Comparison of ENCODE assay signal across 8 cellular contexts in the genomic region with DNA sequence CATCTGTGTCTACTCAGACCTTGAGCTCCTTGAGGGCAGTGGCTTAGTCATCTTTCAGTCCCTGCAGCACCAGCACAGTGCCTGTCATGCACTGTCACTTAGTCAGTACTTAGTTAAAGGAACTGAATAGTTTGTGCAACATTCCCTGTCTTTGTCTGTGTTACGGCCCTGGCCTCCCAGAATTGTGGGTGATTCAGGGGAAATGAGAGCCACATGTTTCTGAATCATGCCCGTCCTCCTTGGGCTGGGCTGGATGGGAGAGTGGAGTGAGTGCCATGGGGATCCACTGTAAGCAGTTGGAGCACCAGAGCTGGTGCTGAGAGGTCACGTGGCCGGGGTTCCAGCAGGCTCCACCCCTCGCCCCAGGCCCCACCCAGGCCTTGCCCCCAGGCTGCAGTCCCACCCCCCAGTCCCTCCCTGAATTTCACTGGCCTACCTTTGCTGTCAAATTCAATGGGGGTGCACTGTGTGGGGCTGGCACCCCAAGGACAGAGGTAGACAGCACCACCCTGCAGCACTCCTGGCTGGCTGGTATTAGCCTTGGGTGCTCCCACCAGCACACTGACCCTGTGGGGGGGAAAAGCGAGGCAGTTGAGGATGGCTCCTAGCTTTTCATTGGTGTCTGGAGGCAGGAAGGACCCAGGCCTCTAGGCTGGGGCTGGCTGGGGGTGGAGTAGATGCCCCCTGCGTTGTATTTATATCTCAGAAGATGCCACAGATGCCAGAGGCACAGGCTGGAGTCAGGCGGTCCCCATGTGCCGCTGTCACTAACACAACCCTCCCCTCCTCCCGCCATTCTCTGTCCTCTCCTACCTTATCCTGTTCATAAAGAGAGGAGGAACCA.
DNase-seq lines count a peak whose midpoint lies in the region; ATAC-seq and TF ChIP-seq lines count a peak whose summit lies in the region.

No MANE protein-coding gene starts in this region.

- H3K4me2 ChIP-seq in MM.1S (ENCODE audit: low read depth, low read length): no peak overlapping the region

- no peaks in the 10 kb centered on the region for H3K9me2 ChIP-seq in MM.1S (replicated peaks; ENCODE audit: insufficient read depth, low read length)

- no peaks in the 10 kb centered on the region for H3F3A ChIP-seq in MM.1S (ENCODE audit: insufficient read depth, low read length)

- no peaks in the 10 kb centered on the region for H3K79me2 ChIP-seq in MM.1S (ENCODE audit: low read length)

- H3K36me3 ChIP-seq in neutrophil (peaks cover 49% of the 10 kb centered on the region), MM.1S (replicated peaks; ENCODE audit: insufficient read depth, low read length) (no peaks in the 10 kb centered on the region)

- H4K20me1 ChIP-seq in MM.1S (ENCODE audit: insufficient read depth, low read length): no peaks in the 10 kb centered on the region

- H3K9me3 ChIP-seq in neutrophil (no peaks in the 10 kb centered on the region), MM.1S (replicated peaks; ENCODE audit: insufficient read depth, low read length) (no peaks in the 10 kb centered on the region)

- H3K4me3 ChIP-seq in epithelial cell of esophagus (ENCODE audit: low read length): no peak overlapping the region
- H3K4me3 ChIP-seq in neutrophil (ENCODE audit: low read depth in 1 of 2, low read length in 1 of 2): peak overlapping the region; percentile 69 to 94
- no peak overlapping the region for H3K4me3 ChIP-seq in MM.1S (ENCODE audit: low read length)

- peak; percentile 69 for DNase-seq in activated CD4-positive, alpha-beta T cell treated with anti-CD3 and anti-CD28 coated beads, Interleukin-2, amount 50 U/mL, for 1 hour
- DNase-seq in epithelial cell of esophagus (ENCODE audit: low read depth) (peak; percentile 99), MM.1S (no peak), D341Med (ENCODE audit: low spot score) (no peak), NCI-H146 (lab: John Stamatoyannopoulos, UW) (no peak)

- H3K27me3 ChIP-seq in neutrophil (no peaks in the 10 kb centered on the region), MM.1S (replicated peaks; ENCODE audit: insufficient read depth, low read length) (no peaks in the 10 kb centered on the region)

- no peak for TF ChIP-seq EP300 in Ishikawa (IDR thresholded peaks at IDR 0.05; ENCODE audit: borderline replicate concordance)

- H3K9ac ChIP-seq in MM.1S (ENCODE audit: low read length): no peak overlapping the region

- H2AFZ ChIP-seq in MM.1S (ENCODE audit: low read length): no peak overlapping the region

- TF ChIP-seq RAD21 in Ishikawa (IDR thresholded peaks at IDR 0.05; ENCODE audit: low read depth): no peak

- ATAC-seq in HG03135 (IDR thresholded peaks at IDR 0.05; ENCODE audit: unreplicated experiment): no peak

- H3K4me1 ChIP-seq in neutrophil (ENCODE audit: control insufficient read depth in 1 of 2, insufficient read depth in 1 of 2, low read depth in 1 of 2, low read length in 1 of 2) (peaks cover 71 to 74% of the 10 kb centered on the region in 2 experiments), MM.1S (ENCODE audit: low read length) (peaks cover 17% of the 10 kb centered on the region)

- peak overlapping the region; percentile 100 for H3K27ac ChIP-seq in neutrophil
- no peak overlapping the region for H3K27ac ChIP-seq in MM.1S (ENCODE audit: low read length)

- TF ChIP-seq CTCF in epithelial cell of esophagus (IDR thresholded peaks at IDR 0.05; ENCODE audit: insufficient read depth, low read depth, low read length, missing control alignments) (no peak), neutrophil (IDR thresholded peaks at IDR 0.05) (no peak), MM.1S (IDR thresholded peaks at IDR 0.05; ENCODE audit: low read length) (no peak)

TF ChIP-seq in Ishikawa, 13 proteins besides CTCF, POLR2A, EP300 and RAD21:
- TF ChIP-seq NFIC (IDR thresholded peaks at IDR 0.05) (no peak), TEAD4 (IDR thresholded peaks at IDR 0.05) (no peak), TAF1 (IDR thresholded peaks at IDR 0.05; ENCODE audit: low read depth) (no peak), EGR1 (IDR thresholded peaks at IDR 0.05) (no peak), YY1 (IDR thresholded peaks at IDR 0.05; ENCODE audit: low read depth) (no peak), CREB1 (IDR thresholded peaks at IDR 0.05; ENCODE audit: low read depth) (no peak)
- TF ChIP-seq, protein P1, sequence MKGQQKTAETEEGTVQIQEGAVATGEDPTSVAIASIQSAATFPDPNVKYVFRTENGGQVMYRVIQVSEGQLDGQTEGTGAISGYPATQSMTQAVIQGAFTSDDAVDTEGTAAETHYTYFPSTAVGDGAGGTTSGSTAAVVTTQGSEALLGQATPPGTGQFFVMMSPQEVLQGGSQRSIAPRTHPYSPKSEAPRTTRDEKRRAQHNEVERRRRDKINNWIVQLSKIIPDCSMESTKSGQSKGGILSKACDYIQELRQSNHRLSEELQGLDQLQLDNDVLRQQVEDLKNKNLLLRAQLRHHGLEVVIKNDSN (IDR thresholded peaks at IDR 0.05): peak; percentile 90
- TF ChIP-seq, protein P2, sequence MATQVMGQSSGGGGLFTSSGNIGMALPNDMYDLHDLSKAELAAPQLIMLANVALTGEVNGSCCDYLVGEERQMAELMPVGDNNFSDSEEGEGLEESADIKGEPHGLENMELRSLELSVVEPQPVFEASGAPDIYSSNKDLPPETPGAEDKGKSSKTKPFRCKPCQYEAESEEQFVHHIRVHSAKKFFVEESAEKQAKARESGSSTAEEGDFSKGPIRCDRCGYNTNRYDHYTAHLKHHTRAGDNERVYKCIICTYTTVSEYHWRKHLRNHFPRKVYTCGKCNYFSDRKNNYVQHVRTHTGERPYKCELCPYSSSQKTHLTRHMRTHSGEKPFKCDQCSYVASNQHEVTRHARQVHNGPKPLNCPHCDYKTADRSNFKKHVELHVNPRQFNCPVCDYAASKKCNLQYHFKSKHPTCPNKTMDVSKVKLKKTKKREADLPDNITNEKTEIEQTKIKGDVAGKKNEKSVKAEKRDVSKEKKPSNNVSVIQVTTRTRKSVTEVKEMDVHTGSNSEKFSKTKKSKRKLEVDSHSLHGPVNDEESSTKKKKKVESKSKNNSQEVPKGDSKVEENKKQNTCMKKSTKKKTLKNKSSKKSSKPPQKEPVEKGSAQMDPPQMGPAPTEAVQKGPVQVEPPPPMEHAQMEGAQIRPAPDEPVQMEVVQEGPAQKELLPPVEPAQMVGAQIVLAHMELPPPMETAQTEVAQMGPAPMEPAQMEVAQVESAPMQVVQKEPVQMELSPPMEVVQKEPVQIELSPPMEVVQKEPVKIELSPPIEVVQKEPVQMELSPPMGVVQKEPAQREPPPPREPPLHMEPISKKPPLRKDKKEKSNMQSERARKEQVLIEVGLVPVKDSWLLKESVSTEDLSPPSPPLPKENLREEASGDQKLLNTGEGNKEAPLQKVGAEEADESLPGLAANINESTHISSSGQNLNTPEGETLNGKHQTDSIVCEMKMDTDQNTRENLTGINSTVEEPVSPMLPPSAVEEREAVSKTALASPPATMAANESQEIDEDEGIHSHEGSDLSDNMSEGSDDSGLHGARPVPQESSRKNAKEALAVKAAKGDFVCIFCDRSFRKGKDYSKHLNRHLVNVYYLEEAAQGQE (IDR thresholded peaks at IDR 0.05; ENCODE audit: low read depth): no peak

Comparison
In these comparisons a context has a peak if more than half of its experiments do, and no peak if none do; other contexts are left out.
1. DNase-seq: peak in activated CD4-positive, alpha-beta T cell treated with anti-CD3 and anti-CD28 coated beads, Interleukin-2, amount 50 U/mL, for 1 hour (single experiment) and epithelial cell of esophagus (single experiment); none in MM.1S (single experiment), D341Med (single experiment) and NCI-H146 (single experiment).
2. H3K4me3 ChIP-seq: peak in neutrophil (2 of 2); none in epithelial cell of esophagus (single experiment) and MM.1S (single experiment).